In genomic region chr17:65864409-65864808, GRCh38 we compare ENCODE assay signal across 29 cellular contexts.
"Had no signal": no experiment of that assay in that cellular context is flagged by ENCODE, and none has a peak within 500 bp of the region (broad histone marks: within the 10 kb centered on the region; RNA-seq: fewer than 3 reads in every experiment).

No MANE protein-coding gene starts in this region.

- FAIRE-seq: endometrium, frontal cortex had no signal

- H3K36me3 Mint-ChIP-seq: activated CD4-positive, alpha-beta memory T cell treated with anti-CD3 and anti-CD28 coated beads for 36 hours; activated CD8-positive, alpha-beta memory T cell treated with anti-CD3 and anti-CD28 coated beads, Interleukin-2, amount 10 ng/mL, durations not matched to agents 7 days and 5 days; activated naive CD4-positive, alpha-beta T cell treated with anti-CD3 and anti-CD28 coated beads, Interleukin-2, amount 10 ng/mL, durations not matched to agents 7 days and 5 days; activated naive CD4-positive, alpha-beta T cell treated with anti-CD3 and anti-CD28 coated beads, Interleukin-2, amount 50 U/mL, for 72 hours; activated naive CD8-positive, alpha-beta T cell treated with anti-CD3 and anti-CD28 coated beads, Interleukin-2, amount 10 ng/mL, durations not matched to agents 7 days and 5 days had no signal

- H3K36me3 ChIP-seq: ascending aorta, breast epithelium, cardiac muscle cell, colonic mucosa had no signal

- H3K27me3 ChIP-seq: ascending aorta, breast epithelium, cardiac muscle cell, colonic mucosa had no signal

- H3K9me3 Mint-ChIP-seq: activated CD4-positive, alpha-beta memory T cell treated with anti-CD3 and anti-CD28 coated beads for 36 hours; activated CD4-positive, alpha-beta T cell treated with anti-CD3 and anti-CD28 coated beads, Interleukin-2, amount 10 ng/mL, durations not matched to agents 24 days and 14 days; activated naive CD4-positive, alpha-beta T cell treated with anti-CD3 and anti-CD28 coated beads, Interleukin-2, amount 10 ng/mL, durations not matched to agents 7 days and 5 days; activated naive CD4-positive, alpha-beta T cell treated with anti-CD3 and anti-CD28 coated beads, Interleukin-2, amount 50 U/mL, for 72 hours; activated naive CD8-positive, alpha-beta T cell treated with anti-CD3 and anti-CD28 coated beads, Interleukin-2, amount 10 ng/mL, durations not matched to agents 7 days and 5 days; activated T-cell treated with anti-CD3 and anti-CD28 coated beads, Interleukin-2, amount 50 U/mL, for 72 hours had no signal

- H3K27me3 Mint-ChIP-seq: activated CD4-positive, alpha-beta memory T cell treated with anti-CD3 and anti-CD28 coated beads for 36 hours; activated CD4-positive, alpha-beta T cell treated with anti-CD3 and anti-CD28 coated beads for 36 hours; activated CD8-positive, alpha-beta memory T cell treated with anti-CD3 and anti-CD28 coated beads, Interleukin-2, amount 10 ng/mL, durations not matched to agents 7 days and 5 days; activated naive CD4-positive, alpha-beta T cell treated with anti-CD3 and anti-CD28 coated beads, Interleukin-2, amount 10 ng/mL, durations not matched to agents 7 days and 5 days; brain had no signal

- H3K27ac Mint-ChIP-seq: activated CD4-positive, alpha-beta memory T cell treated with anti-CD3 and anti-CD28 coated beads for 36 hours; activated CD4-positive, alpha-beta T cell treated with anti-CD3 and anti-CD28 coated beads for 36 hours; activated CD4-positive, alpha-beta T cell treated with anti-CD3 and anti-CD28 coated beads, Interleukin-2, amount 10 ng/mL, durations not matched to agents 24 days and 14 days; activated CD8-positive, alpha-beta memory T cell treated with anti-CD3 and anti-CD28 coated beads, Interleukin-2, amount 10 ng/mL, durations not matched to agents 7 days and 5 days; activated CD8-positive, alpha-beta T cell treated with anti-CD3 and anti-CD28 coated beads, Interleukin-2, amount 10 ng/mL, durations not matched to agents 7 days and 5 days; activated naive CD4-positive, alpha-beta T cell treated with anti-CD3 and anti-CD28 coated beads, Interleukin-2, amount 10 ng/mL, durations not matched to agents 7 days and 5 days; activated naive CD4-positive, alpha-beta T cell treated with anti-CD3 and anti-CD28 coated beads, Interleukin-2, amount 50 U/mL, for 72 hours; activated naive CD8-positive, alpha-beta T cell treated with anti-CD3 and anti-CD28 coated beads, Interleukin-2, amount 10 ng/mL, durations not matched to agents 7 days and 5 days; activated T-cell treated with anti-CD3 and anti-CD28 coated beads, Interleukin-2, amount 50 U/mL, for 72 hours; brain had no signal

- DNase-seq: activated CD4-positive, alpha-beta memory T cell treated with anti-CD3 and anti-CD28 coated beads for 36 hours; activated CD4-positive, alpha-beta T cell treated with anti-CD3 and anti-CD28 coated beads for 36 hours; activated CD4-positive, alpha-beta T cell treated with anti-CD3 and anti-CD28 coated beads, Interleukin-2, amount 10 ng/mL, durations not matched to agents 24 days and 14 days; activated CD4-positive, CD25-positive, alpha-beta regulatory T cell; activated CD4-positive, CD25-positive, alpha-beta regulatory T cell treated with anti-CD3 and anti-CD28 coated beads, Interleukin-2, amount 50 U/mL, for 72 hours; activated CD8-positive, alpha-beta memory T cell treated with anti-CD3 and anti-CD28 coated beads, Interleukin-2, amount 10 ng/mL, durations not matched to agents 7 days and 5 days; activated CD8-positive, alpha-beta memory T cell treated with anti-CD3 and anti-CD28 coated beads, Interleukin-2, amount 50 U/mL, for 4 hours; activated CD8-positive, alpha-beta T cell treated with anti-CD3 and anti-CD28 coated beads, Interleukin-2, amount 10 ng/mL, durations not matched to agents 7 days and 5 days; activated gamma-delta T cell; activated naive CD4-positive, alpha-beta T cell; activated naive CD4-positive, alpha-beta T cell treated with anti-CD3 and anti-CD28 coated beads, Interleukin-2, amount 10 ng/mL, durations not matched to agents 7 days and 5 days; activated naive CD8-positive, alpha-beta T cell treated with anti-CD3 and anti-CD28 coated beads, Interleukin-2, amount 10 ng/mL, durations not matched to agents 7 days and 5 days; activated T-cell treated with anti-CD3 and anti-CD28 coated beads, Interleukin-2, amount 50 U/mL, for 1 hour; activated T-cell treated with anti-CD3 and anti-CD28 coated beads, Interleukin-2, amount 50 U/mL, for 72 hours; central memory CD4-positive, alpha-beta T cell; cerebellar nuclear complex; colonic mucosa; effector CD8-positive, alpha-beta T cell; foreskin fibroblast; head of caudate nucleus; T-helper 2 cell had no signal

- H3K4me1 ChIP-seq: ascending aorta, breast epithelium, colonic mucosa had no signal

- ATAC-seq: activated CD4-positive, alpha-beta T cell treated with anti-CD3 and anti-CD28 coated beads for 36 hours; activated CD8-positive, alpha-beta memory T cell treated with anti-CD3 and anti-CD28 coated beads, Interleukin-2, amount 10 ng/mL, durations not matched to agents 7 days and 5 days; activated CD8-positive, alpha-beta T cell treated with anti-CD3 and anti-CD28 coated beads, Interleukin-2, amount 10 ng/mL, durations not matched to agents 7 days and 5 days; activated naive CD4-positive, alpha-beta T cell treated with anti-CD3 and anti-CD28 coated beads, Interleukin-2, amount 50 U/mL, for 72 hours; activated T-cell treated with anti-CD3 and anti-CD28 coated beads, Interleukin-2, amount 50 U/mL, for 72 hours; esophagus mucosa had no signal

- H3K4me3 Mint-ChIP-seq: activated CD4-positive, alpha-beta memory T cell treated with anti-CD3 and anti-CD28 coated beads for 36 hours; activated CD4-positive, alpha-beta T cell treated with anti-CD3 and anti-CD28 coated beads for 36 hours; activated CD4-positive, alpha-beta T cell treated with anti-CD3 and anti-CD28 coated beads, Interleukin-2, amount 10 ng/mL, durations not matched to agents 24 days and 14 days; activated CD8-positive, alpha-beta memory T cell treated with anti-CD3 and anti-CD28 coated beads, Interleukin-2, amount 10 ng/mL, durations not matched to agents 7 days and 5 days; activated CD8-positive, alpha-beta T cell treated with anti-CD3 and anti-CD28 coated beads, Interleukin-2, amount 10 ng/mL, durations not matched to agents 7 days and 5 days; activated naive CD4-positive, alpha-beta T cell treated with anti-CD3 and anti-CD28 coated beads, Interleukin-2, amount 10 ng/mL, durations not matched to agents 7 days and 5 days; activated naive CD8-positive, alpha-beta T cell treated with anti-CD3 and anti-CD28 coated beads, Interleukin-2, amount 10 ng/mL, durations not matched to agents 7 days and 5 days; activated T-cell treated with anti-CD3 and anti-CD28 coated beads, Interleukin-2, amount 50 U/mL, for 72 hours; brain had no signal

- H3K4me3 ChIP-seq: ascending aorta, breast epithelium, cardiac muscle cell, colonic mucosa had no signal

- H3K9me3 ChIP-seq: ascending aorta, breast epithelium, colonic mucosa had no signal

- H3K4me1 Mint-ChIP-seq: activated CD4-positive, alpha-beta T cell treated with anti-CD3 and anti-CD28 coated beads for 36 hours; activated CD4-positive, alpha-beta T cell treated with anti-CD3 and anti-CD28 coated beads, Interleukin-2, amount 10 ng/mL, durations not matched to agents 24 days and 14 days; activated CD8-positive, alpha-beta memory T cell treated with anti-CD3 and anti-CD28 coated beads, Interleukin-2, amount 10 ng/mL, durations not matched to agents 7 days and 5 days; activated naive CD4-positive, alpha-beta T cell treated with anti-CD3 and anti-CD28 coated beads, Interleukin-2, amount 10 ng/mL, durations not matched to agents 7 days and 5 days; activated naive CD8-positive, alpha-beta T cell treated with anti-CD3 and anti-CD28 coated beads, Interleukin-2, amount 10 ng/mL, durations not matched to agents 7 days and 5 days; brain had no signal

- H3K27ac ChIP-seq: ascending aorta, breast epithelium, cardiac muscle cell, colonic mucosa had no signal
